In the genomic region with DNA sequence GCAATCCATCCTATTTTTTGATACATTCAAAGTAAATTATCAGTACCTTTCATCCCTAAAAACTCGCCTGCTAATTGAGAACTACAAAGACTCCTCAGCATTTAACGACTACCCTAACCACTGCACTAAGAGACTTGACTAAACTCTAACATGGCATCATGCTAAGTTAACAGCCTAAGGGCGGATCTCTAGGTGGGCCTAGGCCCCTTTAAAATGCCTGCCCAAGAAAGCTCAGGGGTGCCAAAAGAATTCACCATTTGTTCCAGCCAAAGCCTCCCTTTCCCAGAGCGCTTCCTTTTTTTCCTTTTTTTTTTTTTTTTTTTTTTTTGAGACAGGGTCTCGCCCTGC, we compare ENCODE assay signal across 9 cellular contexts. TPM values are rescaled to one million over a fixed set of nuclear protein-coding genes. Genes with fewer than 3 reads are reported as not detected.
A peak's percentile ranks its signal among the peaks of the same experiment; 100 is the strongest.
DNase-seq lines count a peak whose midpoint lies in the region; ATAC-seq and TF ChIP-seq lines count a peak whose summit lies in the region.
"Had no signal": no experiment of that assay in that cellular context is flagged by ENCODE, and none has a peak within 500 bp of the region (broad histone marks: within the 10 kb centered on the region; RNA-seq: fewer than 3 reads in every experiment).

No MANE protein-coding gene starts in this region.

- DNase-seq in LNCaP clone FGC (ENCODE audit: low read depth), result no peak
- DNase-seq in naive thymus-derived CD4-positive, alpha-beta T cell, result no peak
- DNase-seq in NCI-H1048 (lab: John Stamatoyannopoulos, UW), result no peak
- no peak for DNase-seq in globus pallidus (ENCODE audit: low spot score)
- no peak for DNase-seq in NCI-H187 treated with DMSO at 0.1 percent for 48 hours (lab: John Stamatoyannopoulos, UW)

- CTCF ChIA-PET in naive thymus-derived CD4-positive, alpha-beta T cell (lab: Charles Lee), result no interaction called here

- intact Hi-C loops in dendritic cell treated with granulocyte-macrophage colony-stimulating factor and Interleukin-4, amounts not matched to agents 40 ng/mL and 50 ng/mL, for 4 days (cut with micrococcal nuclease), result no loop called here
- intact Hi-C loops in naive thymus-derived CD4-positive, alpha-beta T cell (cut with micrococcal nuclease), result loop anchor here (1.0 to 10.0 kb wide), 4 partner anchors 86 to 575 kb away; a partner anchor contains a TSS

- H3K4me1 Mint-ChIP-seq in dendritic cell treated with granulocyte-macrophage colony-stimulating factor and Interleukin-4, amounts not matched to agents 40 ng/mL and 50 ng/mL, for 4 days (ENCODE audit: low read depth), result peaks cover 54% of the 10 kb centered on the region
- peaks cover 12 to 34% (median 23%) of the 10 kb centered on the region in 7 donors for H3K4me1 Mint-ChIP-seq in naive thymus-derived CD4-positive, alpha-beta T cell

- H3K36me3 ChIP-seq in naive thymus-derived CD4-positive, alpha-beta T cell (ENCODE audit: control insufficient read depth in 2 of 3, insufficient read depth in 3 of 3, low read length in 3 of 3), result peaks cover 0 to 2% (median under 1%) of the 10 kb centered on the region in 3 experiments

- H3K27me3 Mint-ChIP-seq in dendritic cell treated with granulocyte-macrophage colony-stimulating factor and Interleukin-4, amounts not matched to agents 40 ng/mL and 50 ng/mL, for 4 days, result no peaks in the 10 kb centered on the region
- peaks cover 0 to 12% (median 0%) of the 10 kb centered on the region in 5 donors for H3K27me3 Mint-ChIP-seq in naive thymus-derived CD4-positive, alpha-beta T cell

- peak overlapping the region; percentile 82 for H3K4me3 ChIP-seq in GM12875 (ENCODE audit: low read depth, low read length)
- peak overlapping the region; percentile 65 for H3K4me3 ChIP-seq in LNCaP clone FGC (ENCODE audit: low read depth, low read length)
- peak overlapping the region; percentile 83 for H3K4me3 ChIP-seq in naive thymus-derived CD4-positive, alpha-beta T cell (ENCODE audit: low read length)

- ATAC-seq in naive thymus-derived CD4-positive, alpha-beta T cell, result no peak
- no peak for ATAC-seq in GM21515 (IDR thresholded peaks at IDR 0.05; ENCODE audit: unreplicated experiment)

- H3K27me3 ChIP-seq in naive thymus-derived CD4-positive, alpha-beta T cell (ENCODE audit: control insufficient read depth in 2 of 2, insufficient read depth in 2 of 2, low read length in 2 of 2), result no peaks in the 10 kb centered on the region

- no peaks in the 10 kb centered on the region for H3K9me3 Mint-ChIP-seq in dendritic cell treated with granulocyte-macrophage colony-stimulating factor and Interleukin-4, amounts not matched to agents 40 ng/mL and 50 ng/mL, for 4 days
- peaks cover 0 to 2% (median 0%) of the 10 kb centered on the region in 11 donors for H3K9me3 Mint-ChIP-seq in naive thymus-derived CD4-positive, alpha-beta T cell

- no peak for TF ChIP-seq CTCF in GM12875 (IDR thresholded peaks at IDR 0.05; ENCODE audit: borderline replicate concordance, insufficient read depth, low read depth, low read length)
- TF ChIP-seq CTCF in LNCaP clone FGC (IDR thresholded peaks at IDR 0.05; ENCODE audit: control insufficient read depth, extremely low read depth, insufficient read depth), result no peak

- POLR2A ChIA-PET in naive thymus-derived CD4-positive, alpha-beta T cell (lab: Charles Lee), result interaction anchor here (1.1 to 3.1 kb wide), 5 partner anchors 17 to 275 kb away, joined by 3 to 12 read pairs (median 5); a partner anchor contains a TSS

- H3K4me3 Mint-ChIP-seq in dendritic cell treated with granulocyte-macrophage colony-stimulating factor and Interleukin-4, amounts not matched to agents 40 ng/mL and 50 ng/mL, for 4 days, result peak overlapping the region; percentile 82
- peak overlapping the region; percentile 83 to 99 (median 95) for H3K4me3 Mint-ChIP-seq in naive thymus-derived CD4-positive, alpha-beta T cell

- peaks cover 25% of the 10 kb centered on the region for H3K36me3 Mint-ChIP-seq in dendritic cell treated with granulocyte-macrophage colony-stimulating factor and Interleukin-4, amounts not matched to agents 40 ng/mL and 50 ng/mL, for 4 days (ENCODE audit: low read depth)
- peaks cover 0 to 4% (median 0%) of the 10 kb centered on the region in 5 donors for H3K36me3 Mint-ChIP-seq in naive thymus-derived CD4-positive, alpha-beta T cell

- H3K27ac Mint-ChIP-seq in dendritic cell treated with granulocyte-macrophage colony-stimulating factor and Interleukin-4, amounts not matched to agents 40 ng/mL and 50 ng/mL, for 4 days, result peak overlapping the region; percentile 97
- H3K27ac Mint-ChIP-seq in naive thymus-derived CD4-positive, alpha-beta T cell, result peak overlapping the region; percentile 89 to 97 (median 93)

- no peaks in the 10 kb centered on the region for H3K9me3 ChIP-seq in naive thymus-derived CD4-positive, alpha-beta T cell (ENCODE audit: control insufficient read depth in 2 of 3, low read length in 3 of 3)

- peak overlapping the region; percentile 72 for H3K27ac ChIP-seq in naive thymus-derived CD4-positive, alpha-beta T cell (ENCODE audit: low read depth, low read length)

- peaks cover 5 to 16% of the 10 kb centered on the region in 2 donors for H3K4me1 ChIP-seq in naive thymus-derived CD4-positive, alpha-beta T cell (ENCODE audit: control insufficient read depth in 2 of 2, insufficient read depth in 2 of 2, low read length in 2 of 2)

RNA-seq across cellular contexts. Expression of a gene that starts 0.6 kb away (rescaled TPM):
- 10 to 100 TPM; 14.4 to 28.4 (median 21.1) TPM for total RNA-seq in naive thymus-derived CD4-positive, alpha-beta T cell
- 10 to 100 TPM in 1 of 2 donors, 1 to 10 TPM in 1; 9.0 to 13.0 TPM for polyA plus RNA-seq in naive thymus-derived CD4-positive, alpha-beta T cell

RNA-seq across cellular contexts. Expression of a gene that starts 6.1 kb away (rescaled TPM):
- total RNA-seq in naive thymus-derived CD4-positive, alpha-beta T cell, result not detected
- not detected for polyA plus RNA-seq in naive thymus-derived CD4-positive, alpha-beta T cell
- total RNA-seq: NCI-H460 had no signal

RNA-seq across cellular contexts. Expression of a gene that starts 23.3 kb away (rescaled TPM):
- total RNA-seq in naive thymus-derived CD4-positive, alpha-beta T cell, result not detected
- not detected for polyA plus RNA-seq in naive thymus-derived CD4-positive, alpha-beta T cell
- total RNA-seq: NCI-H460 had no signal

RNA-seq across cellular contexts. Expression of a gene that starts 59.2 kb away (rescaled TPM):
- total RNA-seq in naive thymus-derived CD4-positive, alpha-beta T cell, result 10 to 100 TPM; 13.3 to 37.6 (median 34.1) TPM
- 1 to 10 TPM in 1 of 2 donors, under 1 TPM in 1; 0.08 to 1.1 TPM for polyA plus RNA-seq in naive thymus-derived CD4-positive, alpha-beta T cell
